ENCODE assay signal across 8 cellular contexts in genomic region chr1:27872059-27872801, GRCh38. TPM values are rescaled to one million over a fixed set of nuclear protein-coding genes. Genes with fewer than 3 reads are reported as not detected.
A peak's percentile ranks its signal among the peaks of the same experiment; 100 is the strongest.
DNase-seq lines count a peak whose midpoint lies in the region; ATAC-seq and TF ChIP-seq lines count a peak whose summit lies in the region.

Gene THEMIS2 (plus strand): TSS chr1:27872544. CDS start chr1:27872572, 28 bp downstream.

- no peaks in the 10 kb centered on the region; the same call in 1 of the 2 replicates for H3K4me1 ChIP-seq in PC-9 (replicated peaks; ENCODE audit: insufficient read depth)

- H3K79me2 ChIP-seq in PC-9 (ENCODE audit: low read depth): no peaks in the 10 kb centered on the region

- H4K20me1 ChIP-seq in PC-9 (ENCODE audit: insufficient read depth): no peaks in the 10 kb centered on the region

- H3K27ac Mint-ChIP-seq in activated T-cell treated with anti-CD3 and anti-CD28 coated beads, Interleukin-2, amount 50 U/mL, for 72 hours: peak within 1 kb of the TSS; percentile 79
- H3K27ac Mint-ChIP-seq in natural killer cell: peak within 1 kb of the TSS; percentile 91 to 95

- peaks cover 6% of the 10 kb centered on the region; the same call in 1 of the 2 replicates for H3F3A ChIP-seq in PC-9 (ENCODE audit: insufficient read depth, low read depth)

- intact Hi-C loops in PC-9 (cut with micrococcal nuclease; ENCODE audit: unreplicated experiment) (no loop called here), natural killer cell (cut with micrococcal nuclease) (loop anchor here (5.0 kb wide), 1 partner anchor 120 kb away; no protein-coding TSS in a partner anchor)

- H3K36me3 Mint-ChIP-seq in activated T-cell treated with anti-CD3 and anti-CD28 coated beads, Interleukin-2, amount 50 U/mL, for 72 hours (ENCODE audit: insufficient read depth in 2 of 2): peaks cover 1 to 8% of the 10 kb centered on the region in 2 donors
- H3K36me3 Mint-ChIP-seq in natural killer cell: no peaks in the 10 kb centered on the region

- CTCF ChIA-PET in AG04450 (lab: Charles Lee) (interaction anchor here (1.0 kb wide), 1 partner anchor 14 kb away, joined by 3 read pairs; no protein-coding TSS in a partner anchor), PC-9 (lab: Charles Lee) (no interaction called here)

- peak within 1 kb of the TSS; percentile 75 for H3K4me3 ChIP-seq in AG04450 (ENCODE audit: low read depth, low read length)
- peak within 1 kb of the TSS; percentile 54; the same call in 1 of the 2 replicates for H3K4me3 ChIP-seq in PC-9

- no peak within 1 kb of the TSS; the same call in 1 of the 2 replicates for H2AFZ ChIP-seq in PC-9

- no peaks in the 10 kb centered on the region for H3K9me2 ChIP-seq in PC-9 (ENCODE audit: insufficient read depth)

- H3K4me2 ChIP-seq in PC-9: peak within 1 kb of the TSS; percentile 75

- H3K4me3 Mint-ChIP-seq in activated T-cell treated with anti-CD3 and anti-CD28 coated beads, Interleukin-2, amount 50 U/mL, for 72 hours: peak within 1 kb of the TSS; percentile 93 to 97
- peak within 1 kb of the TSS; percentile 94 for H3K4me3 Mint-ChIP-seq in natural killer cell

- no peak for DNase-seq in AG04450 (ENCODE audit: low read depth, low spot score)
- DNase-seq in PC-9: peak in 1 of 2 experiments; percentile 53
- peak; percentile 85 to 86 for DNase-seq in activated T-cell treated with anti-CD3 and anti-CD28 coated beads, Interleukin-2, amount 50 U/mL, for 72 hours
- peak; percentile 46 for DNase-seq in fibroblast of gingiva (ENCODE audit: low read depth)
- peak; percentile 70 for DNase-seq in natural killer cell
- DNase-seq in stimulated activated naive CD4-positive, alpha-beta T cell (lab: John Stamatoyannopoulos, UW): peak; percentile 43 to 80 (median 76)
- DNase-seq in glomerular visceral epithelial cell (ENCODE audit: extremely low spot score): no peak

- H3K27me3 Mint-ChIP-seq in activated T-cell treated with anti-CD3 and anti-CD28 coated beads, Interleukin-2, amount 50 U/mL, for 72 hours (ENCODE audit: low read depth): no peaks in the 10 kb centered on the region
- no peaks in the 10 kb centered on the region for H3K27me3 Mint-ChIP-seq in natural killer cell (ENCODE audit: low read depth in 2 of 2)

- no TSS peak for BruUV-seq in PC-9 (replicated peaks; lab: Mats Ljungman, UMichigan)

- ATAC-seq in GM21423 (IDR thresholded peaks at IDR 0.05; ENCODE audit: unreplicated experiment) (peak; percentile 29), natural killer cell (peak; percentile 66 to 83 (median 75))
- ATAC-seq in activated T-cell treated with anti-CD3 and anti-CD28 coated beads, Interleukin-2, amount 50 U/mL, for 72 hours (replicated peaks in 1 of 2): peak; percentile 72 to 83

- POLR2A ChIA-PET in AG04450 (lab: Yijun Ruan, JAX) (no interaction called here), PC-9 (lab: Charles Lee; ENCODE audit: unreplicated experiment) (no interaction called here)

- no peak for TF ChIP-seq CTCF in AG04450 (IDR thresholded peaks at IDR 0.05; ENCODE audit: low read depth, low read length)
- TF ChIP-seq CTCF in PC-9 (conservative IDR thresholded peaks at IDR 0.05): no peak
- TF ChIP-seq CTCF in natural killer cell (IDR thresholded peaks at IDR 0.05): no peak

- peaks cover 53% of the 10 kb centered on the region for H3K4me1 Mint-ChIP-seq in activated T-cell treated with anti-CD3 and anti-CD28 coated beads, Interleukin-2, amount 50 U/mL, for 72 hours (ENCODE audit: low read depth)
- H3K4me1 Mint-ChIP-seq in natural killer cell: peaks cover 36 to 61% of the 10 kb centered on the region in 2 donors

- no peaks in the 10 kb centered on the region for H3K36me3 ChIP-seq in PC-9 (ENCODE audit: low read depth)

- H3K9me3 Mint-ChIP-seq in activated T-cell treated with anti-CD3 and anti-CD28 coated beads, Interleukin-2, amount 50 U/mL, for 72 hours: no peaks in the 10 kb centered on the region
- H3K9me3 Mint-ChIP-seq in natural killer cell: no peaks in the 10 kb centered on the region

- no peaks in the 10 kb centered on the region for H3K27me3 ChIP-seq in AG04450 (ENCODE audit: control insufficient read depth, insufficient read depth, low read length)
- H3K27me3 ChIP-seq in PC-9 (ENCODE audit: insufficient read depth, low read depth): no peaks in the 10 kb centered on the region

- H3K27ac ChIP-seq in AG04450 (ENCODE audit: low read depth, low read length): no peak within 1 kb of the TSS
- no peak within 1 kb of the TSS for H3K27ac ChIP-seq in PC-9

- H3K9me3 ChIP-seq in AG04450 (ENCODE audit: control insufficient read depth, insufficient read depth, low read length) (no peaks in the 10 kb centered on the region; the same call in 1 of the 2 replicates), PC-9 (ENCODE audit: insufficient read depth, low read depth) (no peaks in the 10 kb centered on the region)

RNA-seq across cellular contexts. Expression of gene THEMIS2, which starts in this region (rescaled TPM):
- polyA plus RNA-seq in AG04450 (2011; rRNA removed): 13.0 and 14.1 TPM in 2 replicates
- 10.2 and 12.6 TPM in 2 replicates for polyA minus RNA-seq in AG04450 (2011; rRNA and poly(A)+ RNA removed)
- 3.1 and 10.7 TPM in 2 replicates for total RNA-seq in PC-9 (2021)
- 10 to 100 TPM; 26.0 to 81.0 TPM for total RNA-seq in activated T-cell treated with anti-CD3 and anti-CD28 coated beads, Interleukin-2, amount 50 U/mL, for 72 hours
- total RNA-seq in natural killer cell: 100 to 1,000 TPM; 104 to 234 (median 122) TPM

Comparison
In these comparisons a context has a peak if more than half of its experiments do, and no peak if none do; other contexts are left out.
1. DNase-seq: peak in activated T-cell treated with anti-CD3 and anti-CD28 coated beads, Interleukin-2, amount 50 U/mL, for 72 hours (2 of 2), fibroblast of gingiva (single experiment), natural killer cell (single experiment) and stimulated activated naive CD4-positive, alpha-beta T cell (6 of 6); none in AG04450 (single experiment) and glomerular visceral epithelial cell (single experiment).
2. Peak in every context shown above with its lines, with median percentiles within 50 percentile points of each other: ATAC-seq.